Comparison of ENCODE assay signal across 11 cellular contexts in the genomic region with DNA sequence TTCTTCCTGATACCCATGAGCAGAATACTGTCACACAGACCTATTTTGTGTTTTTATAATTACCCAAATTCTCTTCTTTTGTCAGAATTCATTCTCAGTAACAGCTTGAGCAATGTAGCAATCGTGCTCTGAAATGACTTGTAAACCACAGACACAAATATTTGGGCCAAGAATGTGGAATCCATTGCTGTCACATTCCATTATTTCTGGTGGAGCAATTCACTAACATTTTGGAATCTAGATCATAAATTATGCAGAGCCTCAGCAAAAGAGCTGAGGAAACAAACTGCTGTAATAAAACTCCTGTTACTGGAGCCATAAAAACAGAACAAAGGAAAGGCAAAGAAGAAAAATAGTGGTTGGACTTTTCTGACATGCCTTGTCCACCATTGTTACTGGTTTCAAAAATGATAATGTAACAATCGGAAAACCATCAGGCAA.
DNase-seq lines count a peak whose midpoint lies in the region; ATAC-seq, FAIRE-seq and TF ChIP-seq lines count a peak whose summit lies in the region.
"Had no signal": no experiment of that assay in that cellular context is flagged by ENCODE, and none has a peak within 500 bp of the region (broad histone marks: within the 10 kb centered on the region; RNA-seq: fewer than 3 reads in every experiment).

No MANE protein-coding gene starts in this region.

- H3K79me2 ChIP-seq in SK-N-SH (ENCODE audit: insufficient read depth), result no peaks in the 10 kb centered on the region
- no peaks in the 10 kb centered on the region for H3K79me2 ChIP-seq in fibroblast of lung (ENCODE audit: control insufficient read depth, insufficient read depth, low read length)

- H3K4me2 ChIP-seq in SK-N-SH (peak overlapping the region; percentile 33), fibroblast of lung (ENCODE audit: extremely low read depth, insufficient read depth, low read length) (peak overlapping the region; percentile 77)

- peak in 3 of 4 donors; percentile 49 to 68 (median 50) for ATAC-seq in pancreas

- TF ChIP-seq RAD21 in SK-N-SH (IDR thresholded peaks at IDR 0.05; ENCODE audit: low read length), result no peak

- H3K4me3 ChIP-seq in SK-N-SH (ENCODE audit: low read depth in 2 of 2, low read length in 1 of 2) (no peak overlapping the region), fibroblast of lung (replicated peaks in 1 of 4; ENCODE audit: control extremely low read depth in 1 of 4, insufficient read depth in 1 of 4, low read depth in 3 of 4, low read length in 4 of 4) (peak overlapping the region in 3 of 4 experiments; percentile 1 to 26 (median 8)), pancreas (no peak overlapping the region), kidney (ENCODE audit: low read length in 2 of 2) (no peak overlapping the region)
- H3K4me3 ChIP-seq: tibial nerve had no signal

- DNase-seq in Daoy (ENCODE audit: low read depth) (peak; percentile 38), SK-N-SH (no peak), fibroblast of lung (ENCODE audit: low read depth in 2 of 2) (peak; percentile 92 to 96), pancreas (no peak), kidney (no peak), CD1c-positive myeloid dendritic cell (ENCODE audit: extremely low spot score) (no peak), MV-4-11 (lab: John Stamatoyannopoulos, UW) (no peak)
- DNase-seq in activated CD8-positive, alpha-beta memory T cell treated with anti-CD3 and anti-CD28 coated beads, Interleukin-2, amount 50 U/mL, for 48 hours, result no peak
- DNase-seq: activated naive CD4-positive, alpha-beta T cell treated with anti-CD3 and anti-CD28 coated beads, Interleukin-2, amount 50 U/mL, for 16 hours; NCI-H2171 had no signal

- no peaks in the 10 kb centered on the region for H3K9me2 ChIP-seq in SK-N-SH

- peaks cover 13 to 37% of the 10 kb centered on the region in 2 experiments; a peak in 3 of 4 replicates for H3K4me1 ChIP-seq in SK-N-SH (ENCODE audit: control insufficient read depth in 1 of 2, insufficient read depth in 2 of 2, low read depth in 1 of 2, low read length in 1 of 2)
- peaks cover 36% of the 10 kb centered on the region for H3K4me1 ChIP-seq in fibroblast of lung (ENCODE audit: control insufficient read depth, extremely low read depth, insufficient read depth, low read length)
- H3K4me1 ChIP-seq in pancreas, result peaks cover 0 to 8% (median 0%) of the 10 kb centered on the region in 3 donors
- H3K4me1 ChIP-seq in kidney (ENCODE audit: control insufficient read depth in 1 of 2, insufficient read depth in 1 of 2, low read depth in 1 of 2, low read length in 2 of 2), result peaks cover 0 to 3% of the 10 kb centered on the region in 2 donors

- no peaks in the 10 kb centered on the region for H3K27me3 ChIP-seq in SK-N-SH (ENCODE audit: insufficient read depth)
- H3K27me3 ChIP-seq in fibroblast of lung (ENCODE audit: control insufficient read depth, insufficient read depth, low read length), result no peaks in the 10 kb centered on the region
- no peaks in the 10 kb centered on the region for H3K27me3 ChIP-seq in pancreas
- H3K27me3 ChIP-seq: tibial nerve had no signal

- WGBS in SK-N-SH (ENCODE audit: low lambda C conversion rate), result 13% methylated on average over 2 of the region's 2 CpGs
- 62 to 72% methylated on average over 2 of the region's 2 CpGs for WGBS in pancreas, 2 donors

- intact Hi-C loops in pancreas (cut with DNase I), result no loop called here
- intact Hi-C loops in kidney (cut with DNase I), result no loop called here

- no peaks in the 10 kb centered on the region for H3K36me3 ChIP-seq in SK-N-SH (replicated peaks in 1 of 2; ENCODE audit: control insufficient read depth in 1 of 2, insufficient read depth in 2 of 2, low read length in 1 of 2)
- no peaks in the 10 kb centered on the region for H3K36me3 ChIP-seq in fibroblast of lung (ENCODE audit: control insufficient read depth, insufficient read depth, low read length)
- no peaks in the 10 kb centered on the region for H3K36me3 ChIP-seq in pancreas
- no peaks in the 10 kb centered on the region for H3K36me3 ChIP-seq in kidney (ENCODE audit: control insufficient read depth in 1 of 2, insufficient read depth in 2 of 2, low read length in 2 of 2)

- TF ChIP-seq CTCF in SK-N-SH (IDR thresholded peaks at IDR 0.05), result no peak
- no peak for TF ChIP-seq CTCF in fibroblast of lung (conservative IDR thresholded peaks at IDR 0.05 in 1 of 2, IDR thresholded peaks at IDR 0.05 in 1 of 2; ENCODE audit: low read depth in 1 of 2, low read length in 2 of 2)
- no peak for TF ChIP-seq CTCF in pancreas (IDR thresholded peaks at IDR 0.05)
- no peak for TF ChIP-seq CTCF in kidney (IDR thresholded peaks at IDR 0.05; ENCODE audit: borderline replicate concordance, extremely low read depth, insufficient read depth)

- no peak overlapping the region for H2AFZ ChIP-seq in SK-N-SH (ENCODE audit: low read depth)
- no peak overlapping the region for H2AFZ ChIP-seq in fibroblast of lung (ENCODE audit: low read length)

- TF ChIP-seq EP300 in SK-N-SH (IDR thresholded peaks at IDR 0.05; ENCODE audit: borderline replicate concordance in 1 of 2, low read depth in 1 of 2, low read length in 1 of 2), result peak; percentile 82 to 94

- no peaks in the 10 kb centered on the region for H4K20me1 ChIP-seq in SK-N-SH (ENCODE audit: insufficient read depth)
- no peaks in the 10 kb centered on the region for H4K20me1 ChIP-seq in fibroblast of lung (ENCODE audit: control insufficient read depth, extremely low read depth, insufficient read depth, low read length)

- POLR2A ChIA-PET in SK-N-SH (lab: Yijun Ruan, JAX), result no interaction called here

- H3F3A ChIP-seq in SK-N-SH (replicated peaks; ENCODE audit: insufficient read depth), result peaks cover 24% of the 10 kb centered on the region

- peak overlapping the region; percentile 15; the same call in 1 of the 2 replicates for H3K9ac ChIP-seq in SK-N-SH
- no peak overlapping the region for H3K9ac ChIP-seq in fibroblast of lung (ENCODE audit: insufficient read depth, low read length)
- H3K9ac ChIP-seq in kidney (ENCODE audit: low read length in 2 of 2), result no peak overlapping the region

- H3K9me3 ChIP-seq in SK-N-SH (no peaks in the 10 kb centered on the region), fibroblast of lung (ENCODE audit: control insufficient read depth, insufficient read depth, low read depth, low read length) (no peaks in the 10 kb centered on the region), pancreas (no peaks in the 10 kb centered on the region), kidney (ENCODE audit: control insufficient read depth in 1 of 2, low read length in 2 of 2) (peaks cover under 1% of the 10 kb centered on the region in 2 donors)

- H3K27ac ChIP-seq in SK-N-SH (ENCODE audit: low read depth in 2 of 2, low read length in 1 of 2), result peak overlapping the region; percentile 80 to 89
- H3K27ac ChIP-seq in fibroblast of lung (ENCODE audit: insufficient read depth, low read length), result peak overlapping the region; percentile 57
- no peak overlapping the region for H3K27ac ChIP-seq in pancreas
- no peak overlapping the region for H3K27ac ChIP-seq in kidney (ENCODE audit: low read depth in 2 of 2, low read length in 2 of 2)

- CTCF ChIA-PET in SK-N-SH (lab: Yijun Ruan, JAX), result interaction anchor here (0.8 kb wide), 2 partner anchors 111 to 458 kb away, joined by 3 to 4 read pairs; no protein-coding TSS in a partner anchor

- FAIRE-seq in pancreas (lab: Jason Lieb, UNC) (peak; percentile 29), kidney (lab: Jason Lieb, UNC) (no peak)

TF ChIP-seq in SK-N-SH, 30 proteins besides CTCF, POLR2A, EP300 and RAD21 (continues in another document):
- peak; percentile 98 for TF ChIP-seq TEAD4 (IDR thresholded peaks at IDR 0.05; ENCODE audit: borderline replicate concordance, insufficient read depth)
- peak; percentile 43; the same call in 1 of the 2 replicates for TF ChIP-seq MEF2A (IDR thresholded peaks at IDR 0.05; ENCODE audit: borderline replicate concordance, low read depth)
- peak; percentile 71; the same call in 1 of the 2 replicates for TF ChIP-seq FOXM1 (IDR thresholded peaks at IDR 0.05; ENCODE audit: low read depth)
- TF ChIP-seq RCOR1 (IDR thresholded peaks at IDR 0.05; ENCODE audit: low read length), result no peak
- peak; percentile 36; the same call in 1 of the 2 replicates for TF ChIP-seq ELF1 (IDR thresholded peaks at IDR 0.05)
- TF ChIP-seq NFIC (IDR thresholded peaks at IDR 0.05; ENCODE audit: borderline replicate concordance), result peak; percentile 90
- peak; percentile 70; the same call in 1 of the 2 replicates for TF ChIP-seq RXRA (IDR thresholded peaks at IDR 0.05; ENCODE audit: borderline replicate concordance, low read depth)
- TF ChIP-seq SIN3A (IDR thresholded peaks at IDR 0.05; ENCODE audit: borderline replicate concordance, low read depth, low read length), result peak; percentile 78; the same call in 1 of the 2 replicates
- TF ChIP-seq, protein P1, sequence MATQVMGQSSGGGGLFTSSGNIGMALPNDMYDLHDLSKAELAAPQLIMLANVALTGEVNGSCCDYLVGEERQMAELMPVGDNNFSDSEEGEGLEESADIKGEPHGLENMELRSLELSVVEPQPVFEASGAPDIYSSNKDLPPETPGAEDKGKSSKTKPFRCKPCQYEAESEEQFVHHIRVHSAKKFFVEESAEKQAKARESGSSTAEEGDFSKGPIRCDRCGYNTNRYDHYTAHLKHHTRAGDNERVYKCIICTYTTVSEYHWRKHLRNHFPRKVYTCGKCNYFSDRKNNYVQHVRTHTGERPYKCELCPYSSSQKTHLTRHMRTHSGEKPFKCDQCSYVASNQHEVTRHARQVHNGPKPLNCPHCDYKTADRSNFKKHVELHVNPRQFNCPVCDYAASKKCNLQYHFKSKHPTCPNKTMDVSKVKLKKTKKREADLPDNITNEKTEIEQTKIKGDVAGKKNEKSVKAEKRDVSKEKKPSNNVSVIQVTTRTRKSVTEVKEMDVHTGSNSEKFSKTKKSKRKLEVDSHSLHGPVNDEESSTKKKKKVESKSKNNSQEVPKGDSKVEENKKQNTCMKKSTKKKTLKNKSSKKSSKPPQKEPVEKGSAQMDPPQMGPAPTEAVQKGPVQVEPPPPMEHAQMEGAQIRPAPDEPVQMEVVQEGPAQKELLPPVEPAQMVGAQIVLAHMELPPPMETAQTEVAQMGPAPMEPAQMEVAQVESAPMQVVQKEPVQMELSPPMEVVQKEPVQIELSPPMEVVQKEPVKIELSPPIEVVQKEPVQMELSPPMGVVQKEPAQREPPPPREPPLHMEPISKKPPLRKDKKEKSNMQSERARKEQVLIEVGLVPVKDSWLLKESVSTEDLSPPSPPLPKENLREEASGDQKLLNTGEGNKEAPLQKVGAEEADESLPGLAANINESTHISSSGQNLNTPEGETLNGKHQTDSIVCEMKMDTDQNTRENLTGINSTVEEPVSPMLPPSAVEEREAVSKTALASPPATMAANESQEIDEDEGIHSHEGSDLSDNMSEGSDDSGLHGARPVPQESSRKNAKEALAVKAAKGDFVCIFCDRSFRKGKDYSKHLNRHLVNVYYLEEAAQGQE (IDR thresholded peaks at IDR 0.05; ENCODE audit: low read depth, low read length), result no peak

Comparison
In these comparisons a context has a peak if more than half of its experiments do, and no peak if none do; other contexts are left out.
1. DNase-seq: peak in Daoy (single experiment) and fibroblast of lung (2 of 2); none in SK-N-SH (single experiment), pancreas (0 of 6), activated CD8-positive, alpha-beta memory T cell treated with anti-CD3 and anti-CD28 coated beads, Interleukin-2, amount 50 U/mL, for 48 hours (single experiment), kidney (single experiment), CD1c-positive myeloid dendritic cell (single experiment) and MV-4-11 (single experiment).
2. H3K27ac ChIP-seq: peak in SK-N-SH (2 of 2) and fibroblast of lung (single experiment); none in pancreas (0 of 4) and kidney (0 of 2).
3. H3K4me3 ChIP-seq: peak in fibroblast of lung (3 of 4); none in SK-N-SH (0 of 2), pancreas (0 of 4) and kidney (0 of 2).